Comparison of ENCODE assay signal across 20 cellular contexts in the genomic region with DNA sequence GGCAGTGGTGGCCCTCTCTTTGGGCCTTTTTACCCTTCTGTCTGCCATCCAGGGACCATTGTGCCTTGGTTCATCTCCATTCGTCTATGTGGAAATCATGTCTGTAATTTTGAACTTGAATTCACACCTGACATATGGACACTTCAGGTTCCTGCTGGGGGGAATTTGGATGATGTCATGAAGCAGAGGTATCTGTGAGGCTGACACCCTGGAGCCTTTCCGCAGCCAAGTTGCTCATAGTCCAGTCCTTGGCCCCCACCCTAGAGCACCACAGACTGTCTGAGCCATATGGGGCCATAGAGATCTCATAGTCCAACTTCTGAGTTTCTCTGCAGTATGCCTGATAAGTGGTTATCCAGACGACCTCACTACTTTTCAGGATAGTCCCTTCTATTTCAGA.
A peak's percentile ranks its signal among the peaks of the same experiment; 100 is the strongest.
DNase-seq lines count a peak whose midpoint lies in the region; TF ChIP-seq lines count a peak whose summit lies in the region.
"Had no signal": no experiment of that assay in that cellular context is flagged by ENCODE, and none has a peak within 500 bp of the region (broad histone marks: within the 10 kb centered on the region; RNA-seq: fewer than 3 reads in every experiment).

No MANE protein-coding gene starts in this region.

- no peaks in the 10 kb centered on the region for H3K36me3 ChIP-seq in endodermal cell (ENCODE audit: control insufficient read depth, insufficient read depth, low read length)
- H3K36me3 ChIP-seq in OCI-LY7 (ENCODE audit: insufficient read depth, low read length): no peaks in the 10 kb centered on the region
- no peaks in the 10 kb centered on the region for H3K36me3 ChIP-seq in spleen
- H3K36me3 ChIP-seq: BE2C, BLaER1 had no signal

- no peak overlapping the region for H3K27ac ChIP-seq in endodermal cell (ENCODE audit: low read depth, low read length)
- H3K27ac ChIP-seq in OCI-LY7 (ENCODE audit: low read depth, low read length, poor library complexity, severe bottlenecking): no peak overlapping the region
- no peak overlapping the region for H3K27ac ChIP-seq in spleen
- H3K27ac ChIP-seq: BLaER1 had no signal

- no peak overlapping the region for H3K4me2 ChIP-seq in OCI-LY7 (ENCODE audit: low read length)
- H3K4me2 ChIP-seq: BLaER1 had no signal

- POLR2A ChIA-PET in OCI-LY7 (lab: Charles Lee): no interaction called here

- H2AFZ ChIP-seq in OCI-LY7 (ENCODE audit: low read length): no peak overlapping the region

- peak; percentile 82 for DNase-seq in G401 (ENCODE audit: low spot score)
- DNase-seq in cerebellar cortex (ENCODE audit: low spot score): peak; percentile 77
- DNase-seq in endodermal cell: peak; percentile 11
- no peak for DNase-seq in OCI-LY7 (ENCODE audit: low spot score)
- DNase-seq in spleen: no peak
- DNase-seq: 8988T; ACHN; BE2C; CD4-positive, alpha-beta memory T cell; CD4-positive, CD25-positive, alpha-beta regulatory T cell; CD8-positive, alpha-beta memory T cell; COR-L47; DMS 273 treated with DMSO at 0.1 percent for 48 hours; DMS153; DMS53; DMS79; GDM1 had no signal

- peaks cover 5% of the 10 kb centered on the region for H3K9me3 ChIP-seq in endodermal cell (ENCODE audit: control insufficient read depth, low read length)
- H3K9me3 ChIP-seq in OCI-LY7 (ENCODE audit: low read length): no peaks in the 10 kb centered on the region
- peaks cover 0 to 20% (median 0%) of the 10 kb centered on the region in 8 donors for H3K9me3 ChIP-seq in spleen
- H3K9me3 ChIP-seq: BE2C, BLaER1 had no signal

- H3K4me1 Mint-ChIP-seq in endodermal cell: peaks cover under 1% of the 10 kb centered on the region
- H3K4me1 Mint-ChIP-seq: CD14-positive monocyte; CD4-positive, alpha-beta memory T cell; CD4-positive, CD25-positive, alpha-beta regulatory T cell; CD8-positive, alpha-beta memory T cell had no signal

- 87 to 100% methylated on average over 2 to 3 of the region's 3 CpGs for WGBS in endodermal cell (ENCODE audit: insufficient coverage in 1 of 2, insufficient read length in 1 of 2), 2 experiments
- WGBS in spleen, 5 donors: 75 to 86% (median 79%) methylated on average over 3 of the region's 3 CpGs

- no peak for TF ChIP-seq CTCF in endodermal cell (conservative IDR thresholded peaks at IDR 0.05)
- no peak for TF ChIP-seq CTCF in OCI-LY7 (conservative IDR thresholded peaks at IDR 0.05; ENCODE audit: low read length)
- TF ChIP-seq CTCF in spleen (IDR thresholded peaks at IDR 0.05 in 8 of 11, conservative IDR thresholded peaks at IDR 0.05 in 3 of 11): no peak

- no peaks in the 10 kb centered on the region for H3K36me3 Mint-ChIP-seq in endodermal cell (ENCODE audit: low read depth)
- H3K36me3 Mint-ChIP-seq: CD14-positive monocyte; CD4-positive, alpha-beta memory T cell; CD4-positive, CD25-positive, alpha-beta regulatory T cell had no signal

- H3K79me2 ChIP-seq in OCI-LY7 (ENCODE audit: insufficient read depth, low read depth, low read length): no peaks in the 10 kb centered on the region

- BruUV-seq in OCI-LY7 (replicated peaks; lab: Mats Ljungman, UMichigan): no TSS peak

- no peaks in the 10 kb centered on the region for H4K20me1 ChIP-seq in OCI-LY7 (ENCODE audit: insufficient read depth, low read length)
- H4K20me1 ChIP-seq: BLaER1 had no signal

- H3K9me2 ChIP-seq in OCI-LY7 (ENCODE audit: insufficient read depth, low read length): no peaks in the 10 kb centered on the region

- H3K4me1 ChIP-seq in endodermal cell (ENCODE audit: control insufficient read depth, insufficient read depth, low read length): no peaks in the 10 kb centered on the region
- no peaks in the 10 kb centered on the region for H3K4me1 ChIP-seq in OCI-LY7 (ENCODE audit: insufficient read depth, low read length, poor library complexity, severe bottlenecking)
- no peaks in the 10 kb centered on the region for H3K4me1 ChIP-seq in spleen
- H3K4me1 ChIP-seq: BE2C, BLaER1 had no signal

- CTCF ChIA-PET in OCI-LY7 (lab: Charles Lee; ENCODE audit: unreplicated experiment): no interaction called here

- no peaks in the 10 kb centered on the region for H3K27me3 ChIP-seq in endodermal cell (ENCODE audit: control insufficient read depth, insufficient read depth, low read length, poor library complexity, severe bottlenecking)
- H3K27me3 ChIP-seq in spleen (replicated peaks in 1 of 7): no peaks in the 10 kb centered on the region
- H3K27me3 ChIP-seq: BE2C, BLaER1 had no signal

- in situ Hi-C loops in G401 (cut with HindIII; ENCODE audit: low sequenced_read_pairs): no loop called here

- no peak overlapping the region for H3K4me3 Mint-ChIP-seq in endodermal cell
- H3K4me3 Mint-ChIP-seq: CD14-positive monocyte; CD4-positive, alpha-beta memory T cell; CD4-positive, CD25-positive, alpha-beta regulatory T cell; CD8-positive, alpha-beta memory T cell had no signal

- intact Hi-C loops in OCI-LY7 (cut with micrococcal nuclease; ENCODE audit: unreplicated experiment): no loop called here
- intact Hi-C loops in spleen (cut with DNase I; ENCODE audit: low total_unique reads): no loop called here

- no peak overlapping the region for H3K27ac Mint-ChIP-seq in endodermal cell
- H3K27ac Mint-ChIP-seq: CD14-positive monocyte; CD4-positive, alpha-beta memory T cell; CD4-positive, CD25-positive, alpha-beta regulatory T cell; CD8-positive, alpha-beta memory T cell had no signal

- TF ChIP-seq POLR2A in spleen (IDR thresholded peaks at IDR 0.05): no peak

- H3K27me3 Mint-ChIP-seq in endodermal cell (ENCODE audit: insufficient read depth): no peaks in the 10 kb centered on the region
- H3K27me3 Mint-ChIP-seq: CD4-positive, alpha-beta memory T cell; CD8-positive, alpha-beta memory T cell had no signal

- H3K9me3 Mint-ChIP-seq in endodermal cell: peaks cover 3% of the 10 kb centered on the region

- H3K9ac ChIP-seq in endodermal cell (ENCODE audit: extremely low read depth, low read length, poor library complexity, severe bottlenecking): no peak overlapping the region
- H3K9ac ChIP-seq: BLaER1 had no signal

- H3K4me3 ChIP-seq in endodermal cell (ENCODE audit: low read length) (no peak overlapping the region), OCI-LY7 (ENCODE audit: low read depth, low read length, poor library complexity, severe bottlenecking) (no peak overlapping the region), spleen (no peak overlapping the region)
- H3K4me3 ChIP-seq: BLaER1, GM12878 had no signal

Comparison
In these comparisons a context has a peak if more than half of its experiments do, and no peak if none do; other contexts are left out.
1. DNase-seq: peak in G401 (single experiment), cerebellar cortex (single experiment) and endodermal cell (single experiment); none in OCI-LY7 (single experiment) and spleen (single experiment).